ENCODE assay signal across 11 cellular contexts in the genomic region with DNA sequence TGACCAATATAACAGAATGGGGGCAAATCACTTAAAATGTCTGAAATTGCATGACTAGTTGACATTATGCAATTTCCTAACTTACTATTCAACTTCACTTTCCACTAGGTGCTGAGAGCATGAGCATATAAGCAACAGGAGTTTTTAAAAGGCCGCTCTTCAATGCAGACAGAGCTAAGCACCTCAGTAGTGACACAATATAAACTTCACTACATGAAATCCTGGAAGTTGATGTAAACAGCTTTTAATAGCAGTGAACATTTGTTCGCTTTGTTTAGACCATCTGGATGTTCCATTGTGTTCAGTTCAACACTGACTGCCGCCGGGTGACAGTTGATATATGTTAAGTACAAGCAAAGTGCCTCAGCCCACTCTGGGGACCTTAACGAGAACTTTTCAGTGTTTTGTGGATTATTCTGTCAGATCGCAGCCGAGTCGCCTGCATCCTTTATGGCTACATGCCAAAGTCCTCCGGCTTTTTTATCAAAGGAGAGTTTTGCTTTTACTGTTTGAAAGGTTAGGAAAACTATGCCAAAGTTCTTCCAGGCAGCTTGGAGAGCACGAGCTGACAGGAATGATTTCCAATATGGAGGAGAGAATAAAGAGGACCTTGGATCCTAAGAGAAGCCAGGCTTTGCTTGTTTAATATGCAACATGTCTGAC.
DNase-seq lines count a peak whose midpoint lies in the region; TF ChIP-seq lines count a peak whose summit lies in the region.
"Had no signal": no experiment of that assay in that cellular context is flagged by ENCODE, and none has a peak within 500 bp of the region (broad histone marks: within the 10 kb centered on the region; RNA-seq: fewer than 3 reads in every experiment).

No MANE protein-coding gene starts in this region.

- H3K36me3 Mint-ChIP-seq in brain (no peaks in the 10 kb centered on the region), mesothelial cell of epicardium (no peaks in the 10 kb centered on the region)

- peak overlapping the region in 1 of 2 donors; percentile 26 for H3K27ac ChIP-seq in testis
- H3K27ac ChIP-seq: RWPE1 had no signal

- peak overlapping the region; percentile 2 to 74 (median 42) for H3K27ac Mint-ChIP-seq in brain
- H3K27ac Mint-ChIP-seq in mesothelial cell of epicardium, result peak overlapping the region; percentile 6

- H3K27me3 ChIP-seq in BJ (ENCODE audit: control insufficient read depth, insufficient read depth, low read length) (no peaks in the 10 kb centered on the region), testis (no peaks in the 10 kb centered on the region)

- H3K4me1 ChIP-seq in testis, result no peaks in the 10 kb centered on the region
- H3K4me1 ChIP-seq: tibial nerve had no signal

- H3K36me3 ChIP-seq in BJ (ENCODE audit: control insufficient read depth, insufficient read depth, low read length) (no peaks in the 10 kb centered on the region), testis (ENCODE audit: low read depth, missing control alignments) (no peaks in the 10 kb centered on the region)
- H3K36me3 ChIP-seq: tibial nerve had no signal

- H3K4me3 ChIP-seq in BJ (ENCODE audit: low read depth, low read length), result peak overlapping the region; percentile 31
- no peak overlapping the region for H3K4me3 ChIP-seq in testis
- H3K4me3 ChIP-seq: tibial nerve had no signal

- intact Hi-C loops in testis (cut with DNase I; ENCODE audit: low total_unique reads), result no loop called here

- TF ChIP-seq CTCF in BJ (IDR thresholded peaks at IDR 0.05; ENCODE audit: insufficient read depth, low read depth, low read length) (no peak), brain (conservative IDR thresholded peaks at IDR 0.05) (no peak), mesothelial cell of epicardium (IDR thresholded peaks at IDR 0.05; ENCODE audit: unreplicated experiment) (no peak), testis (IDR thresholded peaks at IDR 0.05) (no peak)

- H3K4me1 Mint-ChIP-seq in brain (peaks cover 27% of the 10 kb centered on the region), mesothelial cell of epicardium (peaks cover 20% of the 10 kb centered on the region)

- CTCF ChIA-PET in BJ (lab: Yijun Ruan, JAX), result interaction anchor here (2.3 kb wide), 1 partner anchor 37 kb away, joined by 9 read pairs; no protein-coding TSS in a partner anchor

- peak overlapping the region; percentile 55 to 89 (median 79) for H3K4me3 Mint-ChIP-seq in brain
- H3K4me3 Mint-ChIP-seq in mesothelial cell of epicardium, result peak overlapping the region; percentile 35

- no peaks in the 10 kb centered on the region for H3K9me3 ChIP-seq in testis
- H3K9me3 ChIP-seq: tibial nerve had no signal

- no peaks in the 10 kb centered on the region for H3K9me3 Mint-ChIP-seq in brain
- H3K9me3 Mint-ChIP-seq in mesothelial cell of epicardium, result no peaks in the 10 kb centered on the region

- H3K27me3 Mint-ChIP-seq in brain, result peaks cover 15% of the 10 kb centered on the region
- peaks cover 2% of the 10 kb centered on the region for H3K27me3 Mint-ChIP-seq in mesothelial cell of epicardium (ENCODE audit: low read depth)

- DNase-seq in BJ (ENCODE audit: low read depth) (no peak), NCI-H1105 treated with DMSO at 0.1 percent for 48 hours (lab: John Stamatoyannopoulos, UW) (peak; percentile 86), mesothelial cell of epicardium (ENCODE audit: low spot score in 2 of 2, unreplicated experiment in 2 of 2) (no peak), testis (no peak), hippocampal formation (lab: John Stamatoyannopoulos, UW) (no peak)
- no peak for DNase-seq in activated CD4-positive, CD25-positive, alpha-beta regulatory T cell (lab: John Stamatoyannopoulos, UW)
- DNase-seq in activated effector memory CD4-positive, alpha-beta T cell treated with Interleukin-2 at 50 U/mL for 16 hours, result no peak
- DNase-seq: activated CD8-positive, alpha-beta memory T cell treated with anti-CD3 and anti-CD28 coated beads, Interleukin-2, amount 50 U/mL, for 48 hours had no signal

- no peak for TF ChIP-seq POLR2A in testis (IDR thresholded peaks at IDR 0.05)

- WGBS in testis, 2 donors, result 22 to 26% methylated on average over 10 of the region's 10 CpGs

- POLR2A ChIA-PET in BJ (lab: Charles Lee), result interaction anchor here (0.5 kb wide), 1 partner anchor 76 kb away, joined by 3 read pairs; no protein-coding TSS in a partner anchor
